In the genomic region with DNA sequence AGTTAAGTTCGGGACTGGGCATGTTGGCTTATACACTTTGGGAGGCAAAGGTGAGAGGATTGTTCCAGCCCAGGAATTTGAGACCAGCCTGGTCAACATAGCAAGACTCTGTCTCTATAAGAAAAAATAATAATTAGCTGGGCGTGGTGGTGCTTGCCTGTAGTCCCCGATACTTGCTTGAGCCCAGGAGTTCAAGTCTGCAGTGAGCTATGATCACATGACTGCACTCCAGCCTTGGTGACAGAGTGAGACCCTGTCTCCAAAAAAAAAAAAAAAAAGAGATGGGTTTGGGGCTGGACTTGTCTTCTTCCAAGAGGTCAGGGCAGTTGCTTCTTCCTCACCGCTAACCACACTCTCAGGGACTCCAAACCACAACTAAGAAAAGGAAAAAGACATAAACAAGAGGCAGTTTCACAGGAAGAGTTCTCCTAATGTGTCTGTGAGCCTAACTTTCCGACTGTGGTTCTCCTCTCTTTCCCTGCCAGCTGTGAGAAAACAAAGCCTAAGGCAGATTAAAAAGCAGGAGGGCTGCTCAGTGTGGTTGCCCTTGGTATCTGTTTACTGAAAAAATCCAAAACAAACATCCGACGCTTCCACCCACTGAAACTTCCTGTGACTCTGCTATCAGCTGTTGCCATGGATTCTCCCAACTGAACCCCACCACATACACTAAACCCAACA, we compare ENCODE assay signal across 8 cellular contexts. TPM values are rescaled to one million over a fixed set of nuclear protein-coding genes. Genes with fewer than 3 reads are reported as not detected.
DNase-seq lines count a peak whose midpoint lies in the region; ATAC-seq, FAIRE-seq and TF ChIP-seq lines count a peak whose summit lies in the region.

No MANE protein-coding gene starts in this region.

- no peak for FAIRE-seq in H54 (lab: Jason Lieb, UNC)

- H3K4me1 ChIP-seq in duodenal mucosa (ENCODE audit: control insufficient read depth in 1 of 2, insufficient read depth in 2 of 2, low read length in 2 of 2) (peaks cover 20% of the 10 kb centered on the region in 2 donors), ovary (ENCODE audit: insufficient read depth) (peaks cover 34% of the 10 kb centered on the region)

- intact Hi-C loops in ovary (cut with DNase I) = loop anchor here in 1 of 4 donors (5.0 kb wide), 1 partner anchor 37 kb away; a partner anchor contains a TSS

- no peak overlapping the region for H3K9ac ChIP-seq in duodenal mucosa (ENCODE audit: low read depth in 1 of 2, low read length in 2 of 2)

- H3K27me3 ChIP-seq in duodenal mucosa (ENCODE audit: control insufficient read depth in 1 of 2, insufficient read depth in 2 of 2, low read length in 2 of 2) = peaks cover 5 to 12% of the 10 kb centered on the region in 2 donors
- H3K27me3 ChIP-seq in ovary = no peaks in the 10 kb centered on the region

- no peak for TF ChIP-seq CTCF in ovary (IDR thresholded peaks at IDR 0.05)

- H3K4me3 ChIP-seq in duodenal mucosa (ENCODE audit: low read depth in 1 of 2, low read length in 2 of 2) (no peak overlapping the region), ovary (no peak overlapping the region)

- TF ChIP-seq POLR2A in ovary (IDR thresholded peaks at IDR 0.05) (no peak), H54 (IDR thresholded peaks at IDR 0.05; ENCODE audit: low read depth, low read length) (no peak)

- H3K9me3 ChIP-seq in duodenal mucosa (ENCODE audit: control insufficient read depth in 1 of 2, low read length in 2 of 2) = no peaks in the 10 kb centered on the region
- H3K9me3 ChIP-seq in ovary = no peaks in the 10 kb centered on the region

- WGBS in ovary, 3 donors = 9 to 22% (median 13%) methylated on average over 7 of the region's 7 CpGs

- DNase-seq in ELF-1 (ENCODE audit: low read depth, low spot score) = peak; percentile 53
- DNase-seq in NCI-H774 (lab: John Stamatoyannopoulos, UW) = peak; percentile 13
- DNase-seq in ovary = no peak
- no peak for DNase-seq in SHP77 treated with DMSO at 0.1 percent for 48 hours (lab: John Stamatoyannopoulos, UW)
- DNase-seq in H54 (ENCODE audit: insufficient read length, low spot score) = no peak
- DNase-seq in stimulated activated CD4-positive, alpha-beta T cell treated with anti-CD3 and anti-CD28 coated beads, Interleukin-4, amount 100 ng/mL, for 1 hour = no peak

- TF ChIP-seq EP300 in ovary (IDR thresholded peaks at IDR 0.05) = no peak

- no peak for ATAC-seq in HG02610 (IDR thresholded peaks at IDR 0.05; ENCODE audit: unreplicated experiment)

- peak overlapping the region; percentile 42 for H3K27ac ChIP-seq in duodenal mucosa (ENCODE audit: low read depth, low read length)
- H3K27ac ChIP-seq in ovary = peak overlapping the region; percentile 36 to 55

- no peaks in the 10 kb centered on the region for H3K36me3 ChIP-seq in duodenal mucosa (ENCODE audit: control insufficient read depth in 1 of 2, insufficient read depth in 2 of 2, low read length in 2 of 2)
- no peaks in the 10 kb centered on the region for H3K36me3 ChIP-seq in ovary

RNA-seq across cellular contexts. Expression of a gene that starts 2.4 kb away (rescaled TPM):
- 10 to 100 TPM in 6 of 7 donors, 1 to 10 TPM in 1; 4.0 to 81.6 (median 20.9) TPM for total RNA-seq in ovary
- 10 to 100 TPM; 13.1 to 19.9 TPM for polyA plus RNA-seq in ovary

RNA-seq across cellular contexts. Expression of a gene that starts 29.8 kb away (rescaled TPM):
- 10 to 100 TPM; 17.4 to 32.0 (median 25.5) TPM for total RNA-seq in ovary
- 10 to 100 TPM; 35.2 to 54.9 TPM for polyA plus RNA-seq in ovary

RNA-seq across cellular contexts. Expression of a gene that starts 39.2 kb away (rescaled TPM):
- 10 to 100 TPM; 18.2 to 77.4 (median 48.5) TPM for total RNA-seq in ovary
- polyA plus RNA-seq in ovary = 10 to 100 TPM; 19.4 to 27.5 TPM

RNA-seq across cellular contexts. Expression of a gene that starts 40.9 kb away (rescaled TPM):
- total RNA-seq in ovary = under 1 TPM in 1 of 7 donors, not detected in 6; 0.20 TPM
- under 1 TPM in 1 of 2 donors, not detected in 1; 0.04 TPM for polyA plus RNA-seq in ovary

RNA-seq across cellular contexts. Expression of a gene that starts 55.6 kb away (rescaled TPM):
- total RNA-seq in ovary = not detected
- polyA plus RNA-seq in ovary = not detected

Comparison
In these comparisons a context has a peak if more than half of its experiments do, and no peak if none do; other contexts are left out.
1. DNase-seq: peak in ELF-1 (single experiment) and NCI-H774 (single experiment); none in ovary (0 of 5), SHP77 treated with DMSO at 0.1 percent for 48 hours (single experiment), H54 (single experiment) and stimulated activated CD4-positive, alpha-beta T cell treated with anti-CD3 and anti-CD28 coated beads, Interleukin-4, amount 100 ng/mL, for 1 hour (single experiment).